ENCODE assay signal across 35 cellular contexts in the genomic region with DNA sequence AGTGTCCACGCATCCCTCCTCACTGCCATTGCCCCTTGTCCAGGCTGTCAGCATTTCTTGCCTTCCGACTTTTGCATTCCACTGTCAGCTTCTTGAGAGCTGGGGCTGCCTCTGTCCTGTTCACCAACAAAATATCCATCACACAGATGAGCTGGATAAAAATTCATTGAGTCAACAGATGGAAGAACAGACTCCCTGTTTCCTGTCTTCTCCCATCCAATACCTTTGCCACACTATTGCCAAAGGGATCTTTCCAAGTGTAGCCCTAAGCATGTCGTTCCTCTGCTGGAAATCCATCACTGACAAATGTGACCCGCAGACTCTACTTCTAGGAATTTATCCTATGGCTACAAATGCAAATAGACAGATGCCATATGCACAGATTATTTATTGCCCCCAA.
"Had no signal": no experiment of that assay in that cellular context is flagged by ENCODE, and none has a peak within 500 bp of the region (broad histone marks: within the 10 kb centered on the region; RNA-seq: fewer than 3 reads in every experiment).

No MANE protein-coding gene starts in this region.

- DNase-seq: Karpas-422, Kasumi-1, MG63, MM.1S, MV-4-11, NCI-H1048, NCI-H1092, NCI-H1092 treated with DMSO at 0.1 percent for 48 hours, NCI-H1105, NCI-H1105 treated with DMSO at 0.1 percent for 48 hours, NCI-H1417, NCI-H1417 treated with DMSO at 0.1 percent for 48 hours, NCI-H1436, NCI-H1436 treated with DMSO at 0.1 percent for 48 hours, NCI-H146, NCI-H1694, NCI-H1694 treated with DMSO at 0.1 percent for 48 hours, NCI-H187, NCI-H187 treated with DMSO at 0.1 percent for 48 hours, NCI-H1930, NCI-H2029, NCI-H2029 treated with DMSO at 0.1 percent for 48 hours, NCI-H2081, NCI-H2081 treated with DMSO at 0.1 percent for 48 hours, NCI-H2171, NCI-H2171 treated with DMSO at 0.1 percent for 48 hours, NCI-H2227 treated with DMSO at 0.1 percent for 48 hours, NCI-H226, NCI-H345, NCI-H446, NCI-H446 treated with DMSO at 0.1 percent for 48 hours, NCI-H510A, NCI-H510A treated with DMSO at 0.1 percent for 48 hours, NCI-H524, NCI-H524 treated with DMSO at 0.1 percent for 48 hours had no signal

- H3K36me3 ChIP-seq: MG63 had no signal

- H3K4me3 ChIP-seq: MG63 had no signal

- H3K27me3 ChIP-seq: MG63 had no signal

- H3K9me3 ChIP-seq: MG63 had no signal
